Comparison of ENCODE assay signal across 26 cellular contexts in the genomic region with DNA sequence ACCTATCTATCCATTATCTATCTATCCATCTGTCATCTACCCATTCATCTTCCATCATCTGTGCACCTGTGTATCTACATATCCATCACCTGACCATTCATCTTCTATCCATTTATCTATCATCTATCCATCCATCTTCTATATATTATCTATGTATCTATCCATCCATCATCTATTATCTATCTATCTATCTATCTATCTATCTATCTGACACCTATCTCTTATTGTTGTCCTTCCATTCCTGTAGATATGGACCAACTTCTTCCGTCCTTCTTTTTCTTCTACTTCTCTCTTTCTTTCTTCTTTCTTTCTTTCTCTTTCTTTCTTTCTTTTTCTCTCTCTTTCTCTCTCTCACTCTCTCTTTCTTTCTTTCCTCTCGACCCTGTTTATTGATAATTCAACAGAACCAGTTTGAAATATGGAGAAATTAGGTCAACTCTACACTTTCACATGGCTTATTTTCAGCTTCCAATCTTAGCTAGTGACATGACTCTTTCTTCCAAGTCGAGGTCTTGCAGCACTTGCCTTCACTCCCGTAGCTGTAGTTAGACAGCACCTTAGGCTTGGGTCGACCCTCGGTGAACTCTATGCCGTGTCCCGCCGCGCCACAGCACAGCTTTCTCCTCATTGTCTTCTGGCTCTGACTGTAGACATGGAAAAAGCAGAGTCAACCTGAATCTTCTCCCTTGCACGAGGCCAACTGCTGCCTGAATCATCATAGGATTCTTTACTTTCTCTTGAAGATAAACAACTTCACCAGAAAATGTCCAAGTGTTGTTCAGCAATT.
"Had no signal": no experiment of that assay in that cellular context is flagged by ENCODE, and none has a peak within 500 bp of the region (broad histone marks: within the 10 kb centered on the region; RNA-seq: fewer than 3 reads in every experiment).

No MANE protein-coding gene starts in this region.

- ATAC-seq: psoas muscle; right cardiac atrium; right lobe of liver; stimulated activated effector memory CD8-positive, alpha-beta T cell treated with anti-CD3 and anti-CD28 coated beads, Interleukin-12 subunit alpha, Interleukin-12 subunit beta, amount 100 ng/mL, for 72 hours; stimulated activated naive B cell treated with anti-CD40 and anti-IgM and Interleukin-4, amounts not matched to agents 10 μg/mL and 1 μg/mL and 100 μg/mL, for 72 hours had no signal

- H3K9me3 Mint-ChIP-seq: stimulated activated effector memory CD8-positive, alpha-beta T cell treated with anti-CD3 and anti-CD28 coated beads, Interleukin-12 subunit alpha, Interleukin-12 subunit beta, amount 100 ng/mL, for 72 hours; stimulated activated naive CD8-positive, alpha-beta T cell treated with anti-CD3 and anti-CD28 coated beads, Interleukin-15, Interleukin-2, amounts not matched to agents 100 ng/mL and 50 ng/mL, for 24 hours had no signal

- H3K27me3 ChIP-seq: neural progenitor cell, ovary, right lobe of liver, thyroid gland, upper lobe of left lung, vagina had no signal

- H3K27ac ChIP-seq: neural progenitor cell, ovary, parathyroid adenoma, psoas muscle, right lobe of liver, sigmoid colon, stomach, thoracic aorta, thyroid gland, tibial nerve, upper lobe of left lung, vagina had no signal

- DNase-seq: occipital lobe; ovary; psoas muscle; right cardiac atrium; right lobe of liver; sigmoid colon; small intestine; stimulated activated CD4-positive, alpha-beta T cell treated with anti-CD3 and anti-CD28 coated beads, Interleukin-15, amount 100 ng/mL, for 24 hours; stimulated activated CD4-positive, alpha-beta T cell treated with anti-CD3 and anti-CD28 coated beads, Interleukin-2, amount 100 ng/mL, for 24 hours; stimulated activated CD4-positive, alpha-beta T cell treated with anti-CD3 and anti-CD28 coated beads, Interleukin-2, amount 100 ng/mL, for 48 hours; stimulated activated CD4-positive, alpha-beta T cell treated with anti-CD3 and anti-CD28 coated beads, Interleukin-4, amount 100 ng/mL, for 24 hours; stimulated activated naive B cell treated with anti-CD40 and anti-IgM and Interleukin-4, amounts not matched to agents 10 μg/mL and 1 μg/mL and 100 μg/mL, for 72 hours; stimulated activated naive CD4-positive, alpha-beta T cell treated with Interleukin-2 at 50 U/mL for 16 hours; stomach; thyroid gland; trophoblast cell; upper lobe of left lung had no signal

- H3K4me2 ChIP-seq: neural progenitor cell had no signal

- H3K9ac ChIP-seq: neural progenitor cell, parathyroid adenoma had no signal

- H2AFZ ChIP-seq: neural progenitor cell, parathyroid adenoma had no signal

- H3K27ac Mint-ChIP-seq: nephron; neural progenitor cell; progenitor cell of endocrine pancreas; stimulated activated effector memory CD8-positive, alpha-beta T cell treated with anti-CD3 and anti-CD28 coated beads, Interleukin-12 subunit alpha, Interleukin-12 subunit beta, amount 100 ng/mL, for 72 hours; stimulated activated naive B cell treated with anti-CD40 and anti-IgM and Interleukin-4, amounts not matched to agents 10 μg/mL and 1 μg/mL and 100 μg/mL, for 72 hours; stimulated activated naive CD8-positive, alpha-beta T cell treated with anti-CD3 and anti-CD28 coated beads, Interleukin-15, Interleukin-2, amounts not matched to agents 100 ng/mL and 50 ng/mL, for 24 hours had no signal

- H3K36me3 ChIP-seq: neural progenitor cell, ovary, right lobe of liver, sigmoid colon, stomach, thoracic aorta, thyroid gland, tibial nerve, upper lobe of left lung, vagina had no signal

- H3K4me1 Mint-ChIP-seq: nephron; stimulated activated effector memory CD8-positive, alpha-beta T cell treated with anti-CD3 and anti-CD28 coated beads, Interleukin-12 subunit alpha, Interleukin-12 subunit beta, amount 100 ng/mL, for 72 hours had no signal

- H3K79me2 ChIP-seq: parathyroid adenoma had no signal

- H3K36me3 Mint-ChIP-seq: neural progenitor cell; stimulated activated effector memory CD8-positive, alpha-beta T cell treated with anti-CD3 and anti-CD28 coated beads, Interleukin-12 subunit alpha, Interleukin-12 subunit beta, amount 100 ng/mL, for 72 hours had no signal

- H3K4me3 ChIP-seq: neural progenitor cell, ovary, psoas muscle, right lobe of liver, sigmoid colon, stomach, thoracic aorta, thyroid gland, tibial nerve, upper lobe of left lung, vagina had no signal

- H3K9me3 ChIP-seq: ovary, psoas muscle, right lobe of liver, sigmoid colon, stomach, thoracic aorta, thyroid gland, tibial nerve, upper lobe of left lung, vagina had no signal

- H3K4me1 ChIP-seq: neural progenitor cell, parathyroid adenoma, psoas muscle, right lobe of liver, sigmoid colon, stomach, thyroid gland, tibial nerve, vagina had no signal

- H3K4me3 Mint-ChIP-seq: nephron; neural progenitor cell; stimulated activated effector memory CD8-positive, alpha-beta T cell treated with anti-CD3 and anti-CD28 coated beads, Interleukin-12 subunit alpha, Interleukin-12 subunit beta, amount 100 ng/mL, for 72 hours; stimulated activated naive B cell treated with anti-CD40 and anti-IgM and Interleukin-4, amounts not matched to agents 10 μg/mL and 1 μg/mL and 100 μg/mL, for 72 hours; stimulated activated naive CD8-positive, alpha-beta T cell treated with anti-CD3 and anti-CD28 coated beads, Interleukin-15, Interleukin-2, amounts not matched to agents 100 ng/mL and 50 ng/mL, for 24 hours had no signal
